ENCODE assay signal across 1 cellular context in the genomic region with DNA sequence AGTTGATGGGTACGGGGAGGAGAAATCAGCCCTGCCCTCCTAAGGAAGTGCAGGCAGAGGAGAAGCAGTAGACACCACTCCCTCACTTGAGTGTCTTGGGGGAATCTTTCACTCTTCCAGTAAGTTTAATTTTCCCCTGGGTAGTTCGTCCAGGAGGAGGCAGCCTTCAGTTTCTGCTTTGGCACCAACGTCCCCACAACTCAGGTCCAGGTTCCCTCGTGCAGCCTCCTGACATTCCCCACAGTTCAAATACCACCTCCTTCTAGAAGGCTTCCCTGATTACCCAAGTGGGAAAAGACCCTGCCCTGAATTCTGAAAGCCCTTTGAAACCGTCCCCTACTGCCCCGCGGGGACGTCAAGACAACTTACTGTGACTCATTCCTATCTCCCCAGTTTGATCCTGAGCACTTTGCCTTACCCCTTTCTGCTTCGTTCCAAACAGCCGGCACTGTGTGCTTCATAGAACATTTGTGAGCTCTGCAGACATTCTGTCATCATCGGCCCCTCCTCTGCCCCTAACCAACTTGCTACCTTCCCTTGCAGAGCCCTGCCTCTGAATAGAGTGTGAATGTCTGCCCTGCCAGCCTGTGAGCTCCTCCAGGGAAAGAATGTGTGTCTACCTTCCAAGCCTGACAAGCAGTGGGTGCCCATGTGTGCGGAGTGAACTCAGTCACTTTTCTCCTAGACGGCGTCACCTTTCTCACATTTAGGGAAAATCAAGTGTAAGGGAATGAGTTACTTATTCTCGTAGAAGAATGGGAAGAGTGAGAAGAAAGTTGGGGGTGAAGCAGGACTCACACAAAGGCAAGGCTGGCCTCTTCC.
TF ChIP-seq lines count a peak whose summit lies in the region.

No MANE protein-coding gene starts in this region.

TF ChIP-seq in H1, 55 proteins besides CTCF, POLR2A, EP300 and RAD21:
- TF ChIP-seq KDM1A (IDR thresholded peaks at IDR 0.05; ENCODE audit: borderline replicate concordance, low read length) (no peak), RFX5 (IDR thresholded peaks at IDR 0.05; ENCODE audit: borderline replicate concordance, low read depth, low read length) (no peak), RNF2 (IDR thresholded peaks at IDR 0.05; ENCODE audit: borderline replicate concordance, low read depth, low read length, missing control alignments, poor library complexity, severe bottlenecking) (no peak), BCL11A (IDR thresholded peaks at IDR 0.05; ENCODE audit: low read depth in 2 of 2, low read length in 2 of 2) (no peak)
- TF ChIP-seq, protein P1, sequence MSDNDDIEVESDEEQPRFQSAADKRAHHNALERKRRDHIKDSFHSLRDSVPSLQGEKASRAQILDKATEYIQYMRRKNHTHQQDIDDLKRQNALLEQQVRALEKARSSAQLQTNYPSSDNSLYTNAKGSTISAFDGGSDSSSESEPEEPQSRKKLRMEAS (IDR thresholded peaks at IDR 0.05): no peak
- TF ChIP-seq, protein P2, sequence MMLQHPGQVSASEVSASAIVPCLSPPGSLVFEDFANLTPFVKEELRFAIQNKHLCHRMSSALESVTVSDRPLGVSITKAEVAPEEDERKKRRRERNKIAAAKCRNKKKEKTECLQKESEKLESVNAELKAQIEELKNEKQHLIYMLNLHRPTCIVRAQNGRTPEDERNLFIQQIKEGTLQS (IDR thresholded peaks at IDR 0.05; ENCODE audit: insufficient read depth, low read depth, low read length): no peak
TF ChIP-seq in H1: peak in this region for 0.
